In genomic region chrX:134238144-134238543, GRCh38 we compare ENCODE assay signal across 13 cellular contexts. TPM values are rescaled to one million over a fixed set of nuclear protein-coding genes. Genes with fewer than 3 reads are reported as not detected.
DNase-seq lines count a peak whose midpoint lies in the region; ATAC-seq and TF ChIP-seq lines count a peak whose summit lies in the region.
"Not testable (repeated sequence)": the region's sequence is repeated elsewhere in the genome, so short reads cannot be mapped to it uniquely, and the experiment has no call there.
"Had no signal": no experiment of that assay in that cellular context is flagged by ENCODE, and none has a peak within 500 bp of the region (broad histone marks: within the 10 kb centered on the region; RNA-seq: fewer than 3 reads in every experiment).

No MANE protein-coding gene starts in this region.

- peaks cover 51% of the 10 kb centered on the region for H3K4me1 Mint-ChIP-seq in neural crest cell

- H3K4me1 ChIP-seq in HEK293 (ENCODE audit: control insufficient read depth, insufficient read depth, low read length); psoas muscle: not testable (repeated sequence)
- H3K4me1 ChIP-seq in cardiac muscle cell (ENCODE audit: low read depth) = peaks cover 23% of the 10 kb centered on the region

- H3K27ac Mint-ChIP-seq in neural crest cell (ENCODE audit: unreplicated experiment) = not testable (repeated sequence)

- POLR2A ChIA-PET in HEK293 (lab: Yijun Ruan, JAX) = not testable (repeated sequence)

- not testable (repeated sequence) for H3K36me3 ChIP-seq in HEK293 (ENCODE audit: control insufficient read depth in 2 of 2, insufficient read depth in 1 of 2, low read length in 2 of 2); cardiac muscle cell; psoas muscle (ENCODE audit: insufficient read depth in 1 of 2, low read depth in 1 of 2)

- TF ChIP-seq CTCF in HEK293 (tag by site-specific recombination; IDR thresholded peaks at IDR 0.05); VCaP (conservative IDR thresholded peaks at IDR 0.05); dorsolateral prefrontal cortex (IDR thresholded peaks at IDR 0.05 in 54 of 56, conservative IDR thresholded peaks at IDR 0.05 in 2 of 56; ENCODE audit: low read depth in 1 of 56, partially characterized antibody in 56 of 56); cardiac muscle cell (IDR thresholded peaks at IDR 0.05; ENCODE audit: low read depth, low read length); neural crest cell (conservative IDR thresholded peaks at IDR 0.05); psoas muscle (IDR thresholded peaks at IDR 0.05): not testable (repeated sequence)

- intact Hi-C loops in dorsolateral prefrontal cortex (cut with DNase I); psoas muscle (cut with DNase I): not testable (repeated sequence)

- H3K27me3 Mint-ChIP-seq in neural crest cell (ENCODE audit: low read depth) = not testable (repeated sequence)

- ATAC-seq in psoas muscle = peak in 3 of 4 donors; percentile 27 to 51 (median 45)

- H3K36me3 Mint-ChIP-seq in neural crest cell (ENCODE audit: low read depth) = not testable (repeated sequence)

- H3K4me3 ChIP-seq in HEK293 (ENCODE audit: low read depth, low read length) = not testable (repeated sequence)
- H3K4me3 ChIP-seq in dorsolateral prefrontal cortex (peak overlapping the region in 56 of 59 donors; percentile 43 to 79 (median 66)), cardiac muscle cell (peak overlapping the region; percentile 90), psoas muscle (peak overlapping the region; percentile 67)

- H3K4me3 Mint-ChIP-seq in neural crest cell = peak overlapping the region; percentile 90

- not testable (repeated sequence) for H3K9me3 ChIP-seq in HEK293 (ENCODE audit: control insufficient read depth, insufficient read depth, low read depth, low read length); cardiac muscle cell (ENCODE audit: low read depth); psoas muscle

- peaks cover 0 to 64% (median 15%) of the 10 kb centered on the region in 45 donors for H3K27me3 ChIP-seq in dorsolateral prefrontal cortex
- H3K27me3 ChIP-seq in cardiac muscle cell; layer of hippocampus (ENCODE audit: control insufficient read depth, insufficient read depth, low read length): not testable (repeated sequence)
- H3K27me3 ChIP-seq in psoas muscle (ENCODE audit: insufficient read depth in 3 of 3, low read length in 2 of 3) = peaks cover 0 to 21% (median 0%) of the 10 kb centered on the region in 3 donors

- WGBS in psoas muscle, 3 donors = 64 to 100% (median 70%) methylated on average over 7 to 8 of the region's 9 CpGs

- DNase-seq in dorsolateral prefrontal cortex; cardiac muscle cell (ENCODE audit: low read depth in 1 of 2, low spot score in 1 of 2); neural crest cell (ENCODE audit: low read depth, low spot score); psoas muscle: not testable (repeated sequence)

- not testable (repeated sequence) for H3K9me3 Mint-ChIP-seq in neural crest cell

- CTCF ChIA-PET in HEK293 (lab: Yijun Ruan, JAX) = interaction anchor here (0.7 kb wide), 1 partner anchor 709 kb away, joined by 4 read pairs; no protein-coding TSS in a partner anchor

- not testable (repeated sequence) for H3K27ac ChIP-seq in HEK293 (ENCODE audit: extremely low read depth, low read depth, low read length); psoas muscle
- H3K27ac ChIP-seq in VCaP (peak overlapping the region; percentile 42), dorsolateral prefrontal cortex (peak overlapping the region in 3 of 59 donors; percentile 59 to 71 (median 61)), cardiac muscle cell (peak overlapping the region; percentile 74), layer of hippocampus (ENCODE audit: low read depth, low read length) (peak overlapping the region; percentile 54)

TF ChIP-seq in HEK293, 187 proteins besides CTCF, POLR2A, EP300 and RAD21:
- TF ChIP-seq ZNF140 (tag by site-specific recombination; IDR thresholded peaks at IDR 0.05) = 0 out of 2 replicates have a peak, but pooled peaks have one; percentile 7
- TF ChIP-seq ZNF121 (tag by site-specific recombination; IDR thresholded peaks at IDR 0.05) = peak; percentile 38; the same call in 1 of the 2 replicates

RNA-seq across cellular contexts. Expression of gene CCDC160, which starts 1.2 kb away (rescaled TPM):
- 1 to 10 TPM in 93 of 120 experiments, under 1 TPM in 26, not detected in 1; 0.37 to 4.2 (median 1.6) TPM for total RNA-seq in dorsolateral prefrontal cortex
- total RNA-seq in cardiac muscle cell = 7.5 and 10.2 TPM in 2 replicates
- 19.0 and 22.1 TPM in 2 replicates for polyA plus RNA-seq in cardiac muscle cell
- total RNA-seq in neural crest cell = 8.5 and 9.1 TPM in 2 replicates
- under 1 TPM; 0.41 to 0.98 (median 0.78) TPM for total RNA-seq in psoas muscle
- polyA plus RNA-seq in psoas muscle = 1 to 10 TPM in 2 of 3 donors, not detected in 1; 3.2 to 5.2 TPM
- total RNA-seq: CD4-positive, alpha-beta T cell; GM12878; HT-29; IMR-90; NCI-H460 had no signal
- polyA plus RNA-seq: BJ, GM12878, IMR-90 had no signal
